In genomic region chr6:147116043-147116442, GRCh38 we compare ENCODE assay signal across 32 cellular contexts.
"Had no signal": no experiment of that assay in that cellular context is flagged by ENCODE, and none has a peak within 500 bp of the region (broad histone marks: within the 10 kb centered on the region; RNA-seq: fewer than 3 reads in every experiment).

No MANE protein-coding gene starts in this region.

- H3K36me3 ChIP-seq: brain microvascular endothelial cell, esophagus muscularis mucosa, gastrocnemius medialis, heart left ventricle, WERI-Rb-1 had no signal

- H3K27me3 ChIP-seq: brain microvascular endothelial cell, esophagus muscularis mucosa, foreskin keratinocyte, gastrocnemius medialis, heart left ventricle had no signal

- DNase-seq: activated B cell treated with CpG ODN at 0.5 μM for 24 hours; activated CD4-positive, alpha-beta T cell treated with anti-CD3 and anti-CD28 coated beads for 48 hours; activated CD4-positive, alpha-beta T cell treated with anti-CD3 and anti-CD28 coated beads, Interleukin-2, amount 50 U/mL, for 1 hour; activated CD4-positive, alpha-beta T cell treated with anti-CD3 and anti-CD28 coated beads, Interleukin-2, amount 50 U/mL, for 48 hours; activated CD8-positive, alpha-beta memory T cell treated with anti-CD3 and anti-CD28 coated beads for 24 hours; activated CD8-positive, alpha-beta T cell treated with anti-CD3 and anti-CD28 coated beads for 36 hours; activated effector memory CD4-positive, alpha-beta T cell treated with Interleukin-2 at 50 U/mL for 16 hours; activated gamma-delta T cell treated with Interleukin-2 at 50 U/mL for 16 hours; activated naive CD4-positive, alpha-beta T cell treated with anti-CD3 and anti-CD28 coated beads, Interleukin-2, amount 50 U/mL, for 16 hours; activated naive CD4-positive, alpha-beta T cell treated with Interleukin-2 at 50 U/mL for 16 hours; activated T-cell treated with anti-CD3 and anti-CD28 coated beads, Interleukin-2, amount 50 U/mL, for 4 hours; amniotic stem cell; anterior cingulate cortex; brain microvascular endothelial cell; cortex of kidney; dermis blood vessel endothelial cell; effector CD4-positive, alpha-beta T cell; effector memory CD8-positive, alpha-beta T cell; erythroblast; foreskin keratinocyte; gastrocnemius medialis; glutamatergic neuron; heart left ventricle; T-helper 17 cell; T1000; WERI-Rb-1 had no signal

- H3K9me3 ChIP-seq: esophagus muscularis mucosa, gastrocnemius medialis had no signal

- H3K4me3 Mint-ChIP-seq: activated B cell treated with CpG ODN at 0.5 μM for 24 hours; activated CD8-positive, alpha-beta T cell treated with anti-CD3 and anti-CD28 coated beads for 36 hours; activated naive CD8-positive, alpha-beta T cell; activated T-cell treated with anti-CD3 and anti-CD28 coated beads, Interleukin-2, amount 50 U/mL, for 4 hours; activated T-helper 17 cell treated with anti-CD3 and anti-CD28 coated beads, Interleukin-2, amount 50 U/mL, for 72 hours; central memory CD8-positive, alpha-beta T cell; effector memory CD8-positive, alpha-beta T cell; T-helper 17 cell; T-helper 2 cell treated with Interferon-gamma antibody and Interleukin-4, amounts not matched to agents 5 μg/mL and 100 μg/mL, for 36 hours had no signal

- H3K27ac Mint-ChIP-seq: activated B cell treated with CpG ODN at 0.5 μM for 24 hours; activated CD8-positive, alpha-beta T cell treated with anti-CD3 and anti-CD28 coated beads for 36 hours; activated naive CD8-positive, alpha-beta T cell; activated T-helper 17 cell treated with anti-CD3 and anti-CD28 coated beads, Interleukin-2, amount 50 U/mL, for 72 hours; effector memory CD8-positive, alpha-beta T cell; T-helper 17 cell; T-helper 2 cell treated with Interferon-gamma antibody and Interleukin-4, amounts not matched to agents 5 μg/mL and 100 μg/mL, for 36 hours had no signal

- H3K4me1 ChIP-seq: esophagus muscularis mucosa, foreskin keratinocyte, gastrocnemius medialis had no signal

- H3K9me3 Mint-ChIP-seq: T-helper 2 cell treated with Interferon-gamma antibody and Interleukin-4, amounts not matched to agents 5 μg/mL and 100 μg/mL, for 36 hours had no signal

- H3K4me3 ChIP-seq: esophagus muscularis mucosa, gastrocnemius medialis, heart left ventricle had no signal

- ATAC-seq: activated CD4-positive, CD25-positive, alpha-beta regulatory T cell treated with anti-CD3 and anti-CD28 coated beads, Interleukin-2, amount 50 U/mL, for 24 hours; activated CD8-positive, alpha-beta T cell treated with anti-CD3 and anti-CD28 coated beads for 36 hours; activated T-cell treated with anti-CD3 and anti-CD28 coated beads, Interleukin-2, amount 50 U/mL, for 4 hours; activated T-helper 17 cell treated with anti-CD3 and anti-CD28 coated beads, Interleukin-2, amount 50 U/mL, for 72 hours; effector memory CD8-positive, alpha-beta T cell; foreskin keratinocyte; gastrocnemius medialis; heart left ventricle; T-helper 17 cell had no signal

- H3K27me3 Mint-ChIP-seq: activated CD8-positive, alpha-beta T cell treated with anti-CD3 and anti-CD28 coated beads for 36 hours; activated naive CD8-positive, alpha-beta T cell had no signal

- H3K27ac ChIP-seq: brain microvascular endothelial cell, esophagus muscularis mucosa, foreskin keratinocyte, gastrocnemius medialis, heart left ventricle, WERI-Rb-1 had no signal

- H3K4me1 Mint-ChIP-seq: activated B cell treated with CpG ODN at 0.5 μM for 24 hours; activated T-helper 17 cell treated with anti-CD3 and anti-CD28 coated beads, Interleukin-2, amount 50 U/mL, for 72 hours; central memory CD8-positive, alpha-beta T cell had no signal
